Comparison of ENCODE assay signal across 8 cellular contexts in genomic region chr3:87260270-87260669, GRCh38. TPM values are rescaled to one million over a fixed set of nuclear protein-coding genes. Genes with fewer than 3 reads are reported as not detected.
DNase-seq lines count a peak whose midpoint lies in the region; ATAC-seq lines count a peak whose summit lies in the region.

No MANE protein-coding gene starts in this region.

- ATAC-seq in naive B cell (ENCODE audit: low read depth in 2 of 2) = peak; percentile 38 to 60

- no peaks in the 10 kb centered on the region for H3K4me1 Mint-ChIP-seq in naive B cell

- no peaks in the 10 kb centered on the region for H3K9me3 Mint-ChIP-seq in naive B cell

- no peak overlapping the region for H3K4me3 Mint-ChIP-seq in naive B cell

- peak; percentile 49 for DNase-seq in NCI-H2227 (lab: John Stamatoyannopoulos, UW; ENCODE audit: unreplicated experiment)
- no peak for DNase-seq in NCI-H2227 treated with DMSO at 0.1 percent for 48 hours (lab: John Stamatoyannopoulos, UW)
- peak; percentile 3 for DNase-seq in GM19238 (ENCODE audit: insufficient read length, low spot score)
- DNase-seq in HS-27A (ENCODE audit: low read depth) = peak; percentile 40
- peak in 4 of 5 donors; percentile 10 to 36 (median 18) for DNase-seq in T-helper 1 cell
- DNase-seq in dermis microvascular lymphatic vessel endothelial cell (ENCODE audit: low read depth in 2 of 2) = peak; percentile 32 to 57
- peak; percentile 36 for DNase-seq in naive B cell
- DNase-seq in mesenteric fat pad (ENCODE audit: low spot score) = no peak

- H3K27ac Mint-ChIP-seq in naive B cell = peak overlapping the region in 1 of 6 donors; percentile 76

- peaks cover 0 to 5% of the 10 kb centered on the region in 2 donors for H3K36me3 Mint-ChIP-seq in naive B cell

- no peaks in the 10 kb centered on the region for H3K27me3 Mint-ChIP-seq in naive B cell

RNA-seq across cellular contexts. Expression of gene POU1F1, which starts 16.1 kb away (rescaled TPM):
- total RNA-seq in dermis microvascular lymphatic vessel endothelial cell (not detected in 2 replicates), mesenteric fat pad (not detected)
- polyA plus RNA-seq in naive B cell (ENCODE audit: low read depth in 6 of 6) = not detected

RNA-seq across cellular contexts. Expression of gene CHMP2B, which starts 33.2 kb away (rescaled TPM):
- 13.7 and 14.1 TPM in 2 replicates for total RNA-seq in dermis microvascular lymphatic vessel endothelial cell
- 10 to 100 TPM; 50.3 to 87.0 (median 69.8) TPM for polyA plus RNA-seq in naive B cell (ENCODE audit: low read depth in 6 of 6)
- 33.6 TPM for total RNA-seq in mesenteric fat pad

Comparison
In these comparisons a context has a peak if more than half of its experiments do, and no peak if none do; other contexts are left out.
1. DNase-seq: peak in NCI-H2227 (single experiment), GM19238 (single experiment), HS-27A (single experiment), T-helper 1 cell (4 of 5), dermis microvascular lymphatic vessel endothelial cell (2 of 2) and naive B cell (single experiment); none in NCI-H2227 treated with DMSO at 0.1 percent for 48 hours (single experiment) and mesenteric fat pad (single experiment).